In genomic region chr6:158793432-158793831, GRCh38 we compare ENCODE assay signal across 7 cellular contexts. TPM values are rescaled to one million over a fixed set of nuclear protein-coding genes. Genes with fewer than 3 reads are reported as not detected.
DNase-seq lines count a peak whose midpoint lies in the region; ATAC-seq, FAIRE-seq and TF ChIP-seq lines count a peak whose summit lies in the region.

No MANE protein-coding gene starts in this region.

- H3K27ac ChIP-seq in astrocyte (ENCODE audit: low read depth, low read length) (no peak overlapping the region), right lobe of liver (no peak overlapping the region)

- H3K27me3 Mint-ChIP-seq in astrocyte (ENCODE audit: low read depth, unreplicated experiment) = no peaks in the 10 kb centered on the region

- peaks cover 85% of the 10 kb centered on the region for H4K20me1 ChIP-seq in astrocyte (ENCODE audit: insufficient read depth, low read length)

- TF ChIP-seq CTCF in GM10266 (IDR thresholded peaks at IDR 0.05; ENCODE audit: control insufficient read depth, insufficient read depth, low read depth, missing control alignments) = peak; percentile 60
- TF ChIP-seq CTCF in astrocyte (IDR thresholded peaks at IDR 0.05; ENCODE audit: insufficient read depth, low read depth, low read length) = peak; percentile 61
- TF ChIP-seq CTCF in right lobe of liver (IDR thresholded peaks at IDR 0.05) = peak; percentile 24 to 38 (median 31)

- H3K4me2 ChIP-seq in astrocyte (ENCODE audit: low read length) = no peak overlapping the region

- peaks cover 11% of the 10 kb centered on the region for H3K36me3 ChIP-seq in astrocyte (ENCODE audit: insufficient read depth, low read length)
- peaks cover 0 to 2% (median 0%) of the 10 kb centered on the region in 4 donors for H3K36me3 ChIP-seq in right lobe of liver

- no peak overlapping the region for H3K4me3 Mint-ChIP-seq in astrocyte (ENCODE audit: unreplicated experiment)

- H3K4me1 Mint-ChIP-seq in astrocyte (ENCODE audit: low read depth, unreplicated experiment) = peaks cover 34% of the 10 kb centered on the region

- peaks cover 13% of the 10 kb centered on the region for H3K4me1 ChIP-seq in astrocyte (ENCODE audit: insufficient read depth, low read length)
- H3K4me1 ChIP-seq in right lobe of liver = peaks cover 0 to 40% (median 5%) of the 10 kb centered on the region in 4 donors

- H3K4me3 ChIP-seq in astrocyte (ENCODE audit: insufficient read depth, low read depth, low read length) = no peak overlapping the region
- no peak overlapping the region for H3K4me3 ChIP-seq in right lobe of liver

- peaks cover 5% of the 10 kb centered on the region for H3K36me3 Mint-ChIP-seq in astrocyte (ENCODE audit: low read depth, unreplicated experiment)

- no peak for TF ChIP-seq POLR2A in right lobe of liver (IDR thresholded peaks at IDR 0.05)

- H3K79me2 ChIP-seq in astrocyte (ENCODE audit: insufficient read depth, low read length) = peaks cover 98% of the 10 kb centered on the region

- no peak overlapping the region for H2AFZ ChIP-seq in astrocyte (ENCODE audit: low read depth, low read length)

- ATAC-seq in GM21367 (IDR thresholded peaks at IDR 0.05; ENCODE audit: unreplicated experiment) (peak; percentile 45), right lobe of liver (peak; percentile 45 to 55 (median 53))

- FAIRE-seq in astrocyte (lab: Jason Lieb, UNC) = no peak

- H3K9me3 Mint-ChIP-seq in astrocyte (ENCODE audit: unreplicated experiment) = no peaks in the 10 kb centered on the region

- H3K9ac ChIP-seq in astrocyte (ENCODE audit: low read length) = no peak overlapping the region

- no peak overlapping the region for H3K27ac Mint-ChIP-seq in astrocyte (ENCODE audit: unreplicated experiment)

- intact Hi-C loops in right lobe of liver (cut with DNase I) = no loop called here

- no peaks in the 10 kb centered on the region for H3K9me3 ChIP-seq in astrocyte (ENCODE audit: insufficient read depth, low read depth, low read length)
- no peaks in the 10 kb centered on the region for H3K9me3 ChIP-seq in right lobe of liver

- peak; percentile 63 for DNase-seq in GM10266 (ENCODE audit: extremely low spot score)
- peak; percentile 53 to 55 for DNase-seq in Kasumi-1 (lab: John Stamatoyannopoulos, UW)
- DNase-seq in astrocyte (ENCODE audit: low read depth) = no peak
- DNase-seq in right lobe of liver = no peak
- no peak for DNase-seq in NK-92 (lab: John Stamatoyannopoulos, UW; ENCODE audit: unreplicated experiment)
- DNase-seq in ecto neural progenitor cell (ENCODE audit: low spot score) = no peak

- H3K27me3 ChIP-seq in astrocyte (ENCODE audit: insufficient read depth, low read length) = no peaks in the 10 kb centered on the region
- no peaks in the 10 kb centered on the region for H3K27me3 ChIP-seq in right lobe of liver

- 27% methylated on average over 1 of the region's 1 CpG for WGBS in right lobe of liver (ENCODE audit: insufficient coverage, low coverage, low lambda C conversion rate, missing lambda C conversion rate)

RNA-seq across cellular contexts. Expression of gene EZR, which starts 25.7 kb away (rescaled TPM):
- total RNA-seq in astrocyte (171 and 254 TPM in 2 replicates), right lobe of liver (100 to 1,000 TPM in 1 of 6 experiments, 10 to 100 TPM in 5; 26.4 to 161 (median 35.9) TPM)

Comparison
In these comparisons a context has a peak if more than half of its experiments do, and no peak if none do; other contexts are left out.
1. DNase-seq: peak in GM10266 (single experiment) and Kasumi-1 (2 of 2); none in astrocyte (single experiment), right lobe of liver (0 of 3), NK-92 (single experiment) and ecto neural progenitor cell (single experiment).
2. Peak in every context shown above with its lines, with median percentiles within 50 percentile points of each other: CTCF ChIP-seq.